ENCODE assay signal across 13 cellular contexts in genomic region chrX:109826954-109827708, GRCh38.
DNase-seq lines count a peak whose midpoint lies in the region; ATAC-seq and TF ChIP-seq lines count a peak whose summit lies in the region.
"Had no signal": no experiment of that assay in that cellular context is flagged by ENCODE, and none has a peak within 500 bp of the region (broad histone marks: within the 10 kb centered on the region; RNA-seq: fewer than 3 reads in every experiment).

No MANE protein-coding gene starts in this region.

- H3K4me3 ChIP-seq in AG04449 (ENCODE audit: low read depth, low read length), result no peak overlapping the region
- no peak overlapping the region for H3K4me3 ChIP-seq in astrocyte of the cerebellum (ENCODE audit: low read depth, low read length)
- H3K4me3 ChIP-seq: GM12878 had no signal

- POLR2A ChIA-PET in AG04449 (lab: Yijun Ruan, JAX), result interaction anchor here (1.0 to 1.5 kb wide), 3 partner anchors 13 to 95 kb away, joined by 3 to 4 read pairs (median 4); no protein-coding TSS in a partner anchor
- POLR2A ChIA-PET in activated CD4-positive, alpha-beta memory T cell treated with anti-CD3 and anti-CD28 coated beads, Interleukin-2, amount 10 ng/mL, durations not matched to agents 7 days and 5 days (lab: Charles Lee), result no interaction called here

- peak; percentile 9 for TF ChIP-seq CTCF in AG04449 (IDR thresholded peaks at IDR 0.05; ENCODE audit: insufficient read depth, low read length, missing control alignments)
- peak; percentile 5 for TF ChIP-seq CTCF in astrocyte of the cerebellum (IDR thresholded peaks at IDR 0.05; ENCODE audit: low read depth, low read length, missing control alignments)

- H3K36me3 Mint-ChIP-seq in activated CD4-positive, alpha-beta memory T cell treated with anti-CD3 and anti-CD28 coated beads, Interleukin-2, amount 10 ng/mL, durations not matched to agents 7 days and 5 days (ENCODE audit: low read depth), result no peaks in the 10 kb centered on the region

- H3K4me3 Mint-ChIP-seq in activated CD4-positive, alpha-beta memory T cell treated with anti-CD3 and anti-CD28 coated beads, Interleukin-2, amount 10 ng/mL, durations not matched to agents 7 days and 5 days, result no peak overlapping the region
- H3K4me3 Mint-ChIP-seq: dendritic cell treated with granulocyte-macrophage colony-stimulating factor and Interleukin-4, amounts not matched to agents 40 ng/mL and 50 ng/mL, for 4 days had no signal

- CTCF ChIA-PET in AG04449 (lab: Yijun Ruan, JAX), result interaction anchor here (0.8 to 1.8 kb wide), 6 partner anchors 11 to 64 kb away, joined by 3 to 6 read pairs (median 4); no protein-coding TSS in a partner anchor
- CTCF ChIA-PET in activated CD4-positive, alpha-beta memory T cell treated with anti-CD3 and anti-CD28 coated beads, Interleukin-2, amount 10 ng/mL, durations not matched to agents 7 days and 5 days (lab: Charles Lee), result interaction anchor here (0.6 kb wide), 1 partner anchor 189 kb away, joined by 5 read pairs; no protein-coding TSS in a partner anchor

- H3K9me3 Mint-ChIP-seq in activated CD4-positive, alpha-beta memory T cell treated with anti-CD3 and anti-CD28 coated beads, Interleukin-2, amount 10 ng/mL, durations not matched to agents 7 days and 5 days, result no peaks in the 10 kb centered on the region
- H3K9me3 Mint-ChIP-seq: dendritic cell treated with granulocyte-macrophage colony-stimulating factor and Interleukin-4, amounts not matched to agents 40 ng/mL and 50 ng/mL, for 4 days had no signal

- no peak overlapping the region for H3K27ac Mint-ChIP-seq in activated CD4-positive, alpha-beta memory T cell treated with anti-CD3 and anti-CD28 coated beads, Interleukin-2, amount 10 ng/mL, durations not matched to agents 7 days and 5 days
- H3K27ac Mint-ChIP-seq: dendritic cell treated with granulocyte-macrophage colony-stimulating factor and Interleukin-4, amounts not matched to agents 40 ng/mL and 50 ng/mL, for 4 days had no signal

- H3K4me1 Mint-ChIP-seq in activated CD4-positive, alpha-beta memory T cell treated with anti-CD3 and anti-CD28 coated beads, Interleukin-2, amount 10 ng/mL, durations not matched to agents 7 days and 5 days, result no peaks in the 10 kb centered on the region

- ATAC-seq in HG02885 (IDR thresholded peaks at IDR 0.05; ENCODE audit: poor library complexity, unreplicated experiment) (no peak), HG03135 (IDR thresholded peaks at IDR 0.05; ENCODE audit: unreplicated experiment) (no peak)
- ATAC-seq: GM12878 had no signal

- in situ Hi-C loops in astrocyte of the cerebellum (cut with HindIII; ENCODE audit: low sequenced_read_pairs), result no loop called here

- peak; percentile 64 for DNase-seq in AG04449 (ENCODE audit: low read depth, low spot score)
- DNase-seq in HT1080 (ENCODE audit: low read depth), result peak; percentile 66
- DNase-seq in astrocyte of the cerebellum (ENCODE audit: low read depth), result peak; percentile 24
- DNase-seq in iris pigment epithelial cell (ENCODE audit: low read depth), result peak; percentile 72
- no peak for DNase-seq in amygdala (lab: John Stamatoyannopoulos, UW)
- DNase-seq in activated CD4-positive, alpha-beta memory T cell treated with anti-CD3 and anti-CD28 coated beads, Interleukin-2, amount 10 ng/mL, durations not matched to agents 7 days and 5 days, result no peak
- DNase-seq: activated T-cell treated with anti-CD3 and anti-CD28 coated beads, Interleukin-2, amount 50 U/mL, for 1 hour; C1 segment of cervical spinal cord; kidney had no signal

- no peaks in the 10 kb centered on the region for H3K27me3 Mint-ChIP-seq in activated CD4-positive, alpha-beta memory T cell treated with anti-CD3 and anti-CD28 coated beads, Interleukin-2, amount 10 ng/mL, durations not matched to agents 7 days and 5 days
- H3K27me3 Mint-ChIP-seq: dendritic cell treated with granulocyte-macrophage colony-stimulating factor and Interleukin-4, amounts not matched to agents 40 ng/mL and 50 ng/mL, for 4 days had no signal

Comparison
In these comparisons a context has a peak if more than half of its experiments do, and no peak if none do; other contexts are left out.
1. DNase-seq: peak in AG04449 (single experiment), HT1080 (single experiment), astrocyte of the cerebellum (single experiment) and iris pigment epithelial cell (single experiment); none in amygdala (0 of 56) and activated CD4-positive, alpha-beta memory T cell treated with anti-CD3 and anti-CD28 coated beads, Interleukin-2, amount 10 ng/mL, durations not matched to agents 7 days and 5 days (single experiment).